10 cellular contexts compared by ENCODE assay signal in the genomic region with DNA sequence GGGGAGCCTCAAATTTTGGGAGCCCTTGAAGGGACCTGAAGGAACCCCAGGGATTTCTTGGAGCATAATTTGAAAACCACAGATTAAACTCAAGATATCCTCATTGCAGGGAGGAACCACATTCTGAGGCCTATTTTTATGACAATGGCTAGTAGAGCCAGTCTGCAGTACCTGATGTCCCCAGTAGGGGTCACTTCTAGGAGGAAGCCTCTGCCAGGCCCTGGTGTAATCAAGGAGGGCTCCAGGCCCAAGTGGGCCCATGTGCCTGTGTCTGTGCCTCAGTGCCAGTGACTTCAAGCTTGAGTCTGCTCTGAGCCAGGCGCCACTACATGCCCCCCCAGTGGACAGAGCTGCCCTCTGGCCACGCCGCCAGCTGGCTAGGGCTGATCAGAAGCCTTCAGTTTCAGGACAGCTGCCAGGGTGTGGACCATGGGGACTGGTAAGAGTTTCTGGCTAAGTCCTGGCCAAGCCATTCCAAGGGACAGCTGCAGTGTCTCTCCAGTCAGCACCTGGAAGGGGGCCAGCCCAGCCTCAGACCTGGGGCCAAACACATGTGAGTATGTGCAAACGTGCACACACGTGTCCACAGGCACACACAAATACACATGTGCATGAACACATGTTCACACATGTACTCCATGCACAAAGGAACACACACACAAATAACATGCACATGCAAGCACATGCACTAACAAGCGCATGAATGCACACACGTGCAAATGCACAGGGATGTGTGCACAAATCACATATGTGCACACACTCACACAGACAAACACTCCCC. TPM values are rescaled to one million over a fixed set of nuclear protein-coding genes. Genes with fewer than 3 reads are reported as not detected.
DNase-seq lines count a peak whose midpoint lies in the region; ATAC-seq, FAIRE-seq and TF ChIP-seq lines count a peak whose summit lies in the region.
"Had no signal": no experiment of that assay in that cellular context is flagged by ENCODE, and none has a peak within 500 bp of the region (broad histone marks: within the 10 kb centered on the region; RNA-seq: fewer than 3 reads in every experiment).

No MANE protein-coding gene starts in this region.

- intact Hi-C loops in Right ventricle myocardium superior (cut with DNase I), result no loop called here
- intact Hi-C loops in cardiac septum (cut with DNase I), result no loop called here
- intact Hi-C loops in vagina (cut with DNase I), result no loop called here

- H3K27me3 ChIP-seq in keratinocyte (ENCODE audit: control insufficient read depth, extremely low read depth, insufficient read depth, low read length) (peaks cover 3% of the 10 kb centered on the region), vagina (no peaks in the 10 kb centered on the region)

- TF ChIP-seq POLR2A in vagina (IDR thresholded peaks at IDR 0.05), result no peak

- H3K4me3 ChIP-seq in keratinocyte (ENCODE audit: control insufficient read depth in 2 of 3, extremely low read depth in 1 of 3, insufficient read depth in 2 of 3, low read depth in 1 of 3, low read length in 3 of 3) (no peak overlapping the region), vagina (no peak overlapping the region)
- H3K4me3 ChIP-seq: skin epidermis had no signal

- H3K9me1 ChIP-seq in keratinocyte (ENCODE audit: control insufficient read depth, extremely low read depth, insufficient read depth, low read length), result no peaks in the 10 kb centered on the region

- TF ChIP-seq CTCF in VCaP (conservative IDR thresholded peaks at IDR 0.05) (peak; percentile 54), keratinocyte (optimal IDR thresholded peaks at IDR 0.05 in 1 of 3, IDR thresholded peaks at IDR 0.05 in 1 of 3, conservative IDR thresholded peaks at IDR 0.05 in 1 of 3; ENCODE audit: extremely low read depth in 1 of 3, insufficient read depth in 2 of 3, low read length in 3 of 3) (peak; percentile 40 to 74 (median 72)), vagina (IDR thresholded peaks at IDR 0.05) (peak in 2 of 3 experiments; percentile 18 to 29)

- no peak overlapping the region for H2AFZ ChIP-seq in keratinocyte (ENCODE audit: control insufficient read depth, low read length)

- H3K36me3 ChIP-seq in keratinocyte (ENCODE audit: control insufficient read depth in 2 of 2, extremely low read depth in 1 of 2, insufficient read depth in 2 of 2, low read length in 2 of 2) (no peaks in the 10 kb centered on the region), vagina (no peaks in the 10 kb centered on the region)

- peak; percentile 42 for ATAC-seq in Right ventricle myocardium superior (ENCODE audit: poor library complexity)
- ATAC-seq in GM18873 (IDR thresholded peaks at IDR 0.05; ENCODE audit: low FRiP score, unreplicated experiment), result no peak

- H3K9me3 ChIP-seq in keratinocyte (ENCODE audit: control insufficient read depth, low read depth, low read length) (peaks cover 2% of the 10 kb centered on the region), vagina (no peaks in the 10 kb centered on the region)

- no peak overlapping the region for H3K9ac ChIP-seq in keratinocyte (ENCODE audit: control insufficient read depth, extremely low read depth, insufficient read depth, low read length)

- H3K79me2 ChIP-seq in keratinocyte (ENCODE audit: control insufficient read depth, insufficient read depth, low read length), result no peaks in the 10 kb centered on the region

- H3K4me1 ChIP-seq in keratinocyte (ENCODE audit: control insufficient read depth, extremely low read depth, insufficient read depth, low read length) (no peaks in the 10 kb centered on the region), vagina (peaks cover 10% of the 10 kb centered on the region)

- H3K4me2 ChIP-seq in keratinocyte (ENCODE audit: control insufficient read depth, extremely low read depth, insufficient read depth, low read depth, low read length), result no peak overlapping the region

- no peaks in the 10 kb centered on the region for H4K20me1 ChIP-seq in keratinocyte (ENCODE audit: control insufficient read depth, extremely low read depth, insufficient read depth, low read length)

- dilution Hi-C loops in keratinocyte (cut with MboI; ENCODE audit: extremely low pct_ligation_motif_present, low sequenced_read_pairs), result no loop called here

- DNase-seq in Right ventricle myocardium superior (peak; percentile 83), cardiac septum (ENCODE audit: low spot score) (no peak), keratinocyte (ENCODE audit: low read depth, low spot score) (no peak), vagina (ENCODE audit: extremely low spot score in 2 of 2) (no peak), A172 (ENCODE audit: low spot score) (no peak), SIG-M5 treated with dmso at 0.1 percent for 504 hours (lab: John Stamatoyannopoulos, UW; ENCODE audit: unreplicated experiment) (no peak)
- DNase-seq: T-helper 1 cell had no signal

- no peak for FAIRE-seq in keratinocyte (lab: Jason Lieb, UNC)

- H3K27ac ChIP-seq in VCaP, result no peak overlapping the region
- H3K27ac ChIP-seq in keratinocyte (ENCODE audit: control insufficient read depth, insufficient read depth, low read length), result no peak overlapping the region
- no peak overlapping the region for H3K27ac ChIP-seq in vagina
- H3K27ac ChIP-seq: skin epidermis had no signal

RNA-seq across cellular contexts. Expression of a gene that starts 20.5 kb away (rescaled TPM):
- total RNA-seq in Right ventricle myocardium superior (0.13 TPM), cardiac septum (not detected), vagina (5.4 TPM)
- polyA plus RNA-seq in keratinocyte, result not detected in 3 replicates
- not detected for polyA plus RNA-seq in keratinocyte (2011; ENCODE audit: low read depth)
- not detected in 2 replicates for polyA plus RNA-seq in keratinocyte (2011; cell fraction: cytosol; rRNA removed)
- polyA plus RNA-seq in keratinocyte (2011; cell fraction: nucleus; rRNA removed), result not detected in 2 replicates
- polyA plus RNA-seq in keratinocyte (2012; ENCODE audit: low replicate concordance), result not detected in 2 replicates
- not detected in 3 replicates for polyA minus RNA-seq in keratinocyte
- polyA minus RNA-seq in keratinocyte (2011; cell fraction: cytosol; rRNA and poly(A)+ RNA removed), result not detected
- not detected in 2 replicates for polyA minus RNA-seq in keratinocyte (2011; cell fraction: nucleus; rRNA and poly(A)+ RNA removed)
- not detected in 2 replicates for total RNA-seq in A172 (2014; rRNA removed; shearing (Covaris generic))

RNA-seq across cellular contexts. Expression of a gene that starts 52.0 kb away (rescaled TPM):
- 16.4 TPM for total RNA-seq in Right ventricle myocardium superior
- 22.4 TPM for total RNA-seq in cardiac septum
- 2.5 to 12.7 TPM (median 5.0 TPM) in 3 replicates for polyA plus RNA-seq in keratinocyte
- polyA plus RNA-seq in keratinocyte (2011; ENCODE audit: low read depth), result 0.40 TPM
- polyA plus RNA-seq in keratinocyte (2011; cell fraction: cytosol; rRNA removed), result 4.2 and 12.5 TPM in 2 replicates
- 6.3 and 7.6 TPM in 2 replicates for polyA plus RNA-seq in keratinocyte (2011; cell fraction: nucleus; rRNA removed)
- 3.4 and 9.8 TPM in 2 replicates for polyA plus RNA-seq in keratinocyte (2012; ENCODE audit: low replicate concordance)
- 5.2 to 11.3 TPM (median 7.7 TPM) in 3 replicates for polyA minus RNA-seq in keratinocyte
- polyA minus RNA-seq in keratinocyte (2011; cell fraction: cytosol; rRNA and poly(A)+ RNA removed), result 16.7 TPM
- 9.0 and 13.6 TPM in 2 replicates for polyA minus RNA-seq in keratinocyte (2011; cell fraction: nucleus; rRNA and poly(A)+ RNA removed)
- total RNA-seq in vagina, result 20.6 TPM
- 85.2 and 86.5 TPM in 2 replicates for total RNA-seq in A172 (2014; rRNA removed; shearing (Covaris generic))

RNA-seq across cellular contexts. Expression of a gene that starts 56.2 kb away (rescaled TPM):
- total RNA-seq in Right ventricle myocardium superior (3.4 TPM), cardiac septum (2.3 TPM), vagina (38.3 TPM)
- 1.5 to 6.4 TPM (median 3.6 TPM) in 3 replicates for polyA plus RNA-seq in keratinocyte
- 14.5 TPM for polyA plus RNA-seq in keratinocyte (2011; ENCODE audit: low read depth)
- 1.3 and 1.9 TPM in 2 replicates for polyA plus RNA-seq in keratinocyte (2011; cell fraction: cytosol; rRNA removed)
- 2.4 and 3.3 TPM in 2 replicates for polyA plus RNA-seq in keratinocyte (2011; cell fraction: nucleus; rRNA removed)
- polyA plus RNA-seq in keratinocyte (2012; ENCODE audit: low replicate concordance), result 2.0 and 21.4 TPM in 2 replicates
- polyA minus RNA-seq in keratinocyte, result 1.9 to 4.6 TPM (median 2.1 TPM) in 3 replicates
- 1.7 TPM for polyA minus RNA-seq in keratinocyte (2011; cell fraction: cytosol; rRNA and poly(A)+ RNA removed)
- polyA minus RNA-seq in keratinocyte (2011; cell fraction: nucleus; rRNA and poly(A)+ RNA removed), result 1.5 and 4.0 TPM in 2 replicates
- 3.9 and 4.3 TPM in 2 replicates for total RNA-seq in A172 (2014; rRNA removed; shearing (Covaris generic))
